Comparison of ENCODE assay signal across 17 cellular contexts in genomic region chr2:216678813-216679657, GRCh38. TPM values are rescaled to one million over a fixed set of nuclear protein-coding genes. Genes with fewer than 3 reads are reported as not detected.
A peak's percentile ranks its signal among the peaks of the same experiment; 100 is the strongest.
DNase-seq lines count a peak whose midpoint lies in the region; ATAC-seq and TF ChIP-seq lines count a peak whose summit lies in the region.
"Had no signal": no experiment of that assay in that cellular context is flagged by ENCODE, and none has a peak within 500 bp of the region (broad histone marks: within the 10 kb centered on the region; RNA-seq: fewer than 3 reads in every experiment).

No MANE protein-coding gene starts in this region.

- ATAC-seq in left cardiac atrium (no peak), Right ventricle myocardium inferior (no peak), gastrocnemius medialis (no peak)
- ATAC-seq in activated T-cell treated with anti-CD3 and anti-CD28 coated beads, Interleukin-2, amount 50 U/mL, for 4 hours, result no peak

- H3K27me3 Mint-ChIP-seq in CD8-positive, alpha-beta memory T cell, result peaks cover 23 to 53% of the 10 kb centered on the region in 2 donors
- peaks cover 23% of the 10 kb centered on the region for H3K27me3 Mint-ChIP-seq in activated T-cell treated with anti-CD3 and anti-CD28 coated beads, Interleukin-2, amount 50 U/mL, for 4 hours (ENCODE audit: low read depth)

- H3K14ac ChIP-seq in mesenchymal stem cell (ENCODE audit: low read length in 2 of 2), result no peak overlapping the region

- no peak overlapping the region for H3K4me2 ChIP-seq in mesenchymal stem cell (ENCODE audit: low read length, poor library complexity, severe bottlenecking)

- H4K8ac ChIP-seq in mesenchymal stem cell (ENCODE audit: low read length), result peak overlapping the region; percentile 76

- H3K27ac Mint-ChIP-seq in CD8-positive, alpha-beta memory T cell, result no peak overlapping the region
- H3K27ac Mint-ChIP-seq: activated CD4-positive, alpha-beta T cell treated with anti-CD3 and anti-CD28 coated beads, Interleukin-2, amount 10 ng/mL, durations not matched to agents 7 days and 5 days; memory B cell had no signal

- peak overlapping the region; percentile 0 to 72 for H3K18ac ChIP-seq in mesenchymal stem cell (ENCODE audit: low read depth in 1 of 2, low read length in 2 of 2)

- CTCF ChIA-PET in CD8-positive, alpha-beta memory T cell (lab: Charles Lee), result interaction anchor here (1.0 kb wide), 1 partner anchor 1034 kb away, joined by 4 read pairs; no protein-coding TSS in a partner anchor

- H2AK5ac ChIP-seq in mesenchymal stem cell (ENCODE audit: low read length, severe bottlenecking), result no peak overlapping the region

- in situ Hi-C loops in gastrocnemius medialis (cut with MboI; ENCODE audit: low sequenced_read_pairs in 4 of 4), result loop anchor here in 3 of 4 donors (25.0 kb wide), 3 partner anchors 208 to 1033 kb away; no protein-coding TSS in a partner anchor

- 87% methylated on average over 21 of the region's 21 CpGs for WGBS in mesenchymal stem cell

- H3K9me3 ChIP-seq in mesenchymal stem cell (ENCODE audit: control insufficient read depth, low read length) (no peaks in the 10 kb centered on the region), gastrocnemius medialis (no peaks in the 10 kb centered on the region)
- no peaks in the 10 kb centered on the region for H3K9me3 ChIP-seq in CD8-positive, alpha-beta memory T cell (ENCODE audit: low read length)

- no peaks in the 10 kb centered on the region for H3K27me3 ChIP-seq in mesenchymal stem cell (ENCODE audit: control insufficient read depth in 1 of 2, insufficient read depth in 1 of 2, low read length in 2 of 2)
- no peaks in the 10 kb centered on the region for H3K27me3 ChIP-seq in gastrocnemius medialis
- H3K27me3 ChIP-seq in CD8-positive, alpha-beta memory T cell (ENCODE audit: insufficient read depth, low read length, poor library complexity, severe bottlenecking), result no peaks in the 10 kb centered on the region

- H3K4me1 Mint-ChIP-seq in CD8-positive, alpha-beta memory T cell, result peaks cover 0 to 3% (median 0%) of the 10 kb centered on the region in 3 donors
- H3K4me1 Mint-ChIP-seq in activated T-cell treated with anti-CD3 and anti-CD28 coated beads, Interleukin-2, amount 50 U/mL, for 4 hours (ENCODE audit: low read depth), result no peaks in the 10 kb centered on the region
- H3K4me1 Mint-ChIP-seq: memory B cell had no signal

- peak overlapping the region in 1 of 2 experiments; percentile 27 for H3K4ac ChIP-seq in mesenchymal stem cell (ENCODE audit: low read depth in 1 of 2, low read length in 2 of 2)

- H3K4me3 ChIP-seq in mesenchymal stem cell (ENCODE audit: insufficient read depth in 1 of 2, low read depth in 1 of 2, low read length in 2 of 2) (no peak overlapping the region), gastrocnemius medialis (no peak overlapping the region)
- no peak overlapping the region for H3K4me3 ChIP-seq in CD8-positive, alpha-beta memory T cell (ENCODE audit: low read length)

- no peak for TF ChIP-seq POLR2A in gastrocnemius medialis (IDR thresholded peaks at IDR 0.05)

- H2AFZ ChIP-seq in mesenchymal stem cell (ENCODE audit: low read depth, low read length), result no peak overlapping the region

- H2BK12ac ChIP-seq in mesenchymal stem cell (ENCODE audit: low read length in 2 of 2), result peak overlapping the region in 1 of 2 experiments; percentile 45

- DNase-seq in left cardiac atrium (peak; percentile 11), Right ventricle myocardium inferior (ENCODE audit: missing footprints) (no peak), mesenchymal stem cell (no peak), gastrocnemius medialis (no peak), NCI-H82 (lab: John Stamatoyannopoulos, UW) (no peak), HuH-7.5 (ENCODE audit: low spot score) (no peak)
- DNase-seq in CD8-positive, alpha-beta memory T cell, result no peak
- DNase-seq in activated T-cell treated with anti-CD3 and anti-CD28 coated beads, Interleukin-2, amount 50 U/mL, for 4 hours, result no peak
- DNase-seq: activated CD4-positive, alpha-beta T cell treated with anti-CD3 and anti-CD28 coated beads, Interleukin-2, amount 10 ng/mL, durations not matched to agents 7 days and 5 days; activated CD8-positive, alpha-beta memory T cell treated with anti-CD3 and anti-CD28 coated beads, Interleukin-2, amount 50 U/mL, for 4 hours; anterior cingulate cortex; C1 segment of cervical spinal cord; foreskin melanocyte; NCI-H1694; NK-92 treated with Interleukin-12 subunit alpha and Interleukin-12 subunit beta, amount 100 ng/mL, for 24 hours; stimulated activated CD4-positive, alpha-beta T cell treated with anti-CD3 and anti-CD28 coated beads, Interleukin-2, amount 100 ng/mL, for 48 hours had no signal

- H2BK5ac ChIP-seq in mesenchymal stem cell (ENCODE audit: low read depth, low read length, poor library complexity, severe bottlenecking), result no peak overlapping the region

- peak overlapping the region; percentile 84 for H2BK15ac ChIP-seq in mesenchymal stem cell (ENCODE audit: low read depth, poor library complexity, severe bottlenecking)

- no peaks in the 10 kb centered on the region for H3K36me3 Mint-ChIP-seq in CD8-positive, alpha-beta memory T cell
- H3K36me3 Mint-ChIP-seq in activated T-cell treated with anti-CD3 and anti-CD28 coated beads, Interleukin-2, amount 50 U/mL, for 4 hours (ENCODE audit: insufficient read depth), result no peaks in the 10 kb centered on the region
- H3K36me3 Mint-ChIP-seq: memory B cell had no signal

- H4K91ac ChIP-seq in mesenchymal stem cell (ENCODE audit: low read length), result no peak overlapping the region

- TF ChIP-seq CTCF in gastrocnemius medialis (IDR thresholded peaks at IDR 0.05 in 4 of 5, conservative IDR thresholded peaks at IDR 0.05 in 1 of 5), result no peak

- H3K79me1 ChIP-seq in mesenchymal stem cell (replicated peaks; ENCODE audit: low read length, poor library complexity, severe bottlenecking), result no peaks in the 10 kb centered on the region

- H3K4me3 Mint-ChIP-seq in CD8-positive, alpha-beta memory T cell, result no peak overlapping the region
- no peak overlapping the region for H3K4me3 Mint-ChIP-seq in activated T-cell treated with anti-CD3 and anti-CD28 coated beads, Interleukin-2, amount 50 U/mL, for 4 hours
- H3K4me3 Mint-ChIP-seq: activated CD4-positive, alpha-beta T cell treated with anti-CD3 and anti-CD28 coated beads, Interleukin-2, amount 10 ng/mL, durations not matched to agents 7 days and 5 days; memory B cell had no signal

- POLR2A ChIA-PET in CD8-positive, alpha-beta memory T cell (lab: Charles Lee), result no interaction called here

- intact Hi-C loops in left cardiac atrium (cut with DNase I), result loop anchor here in 1 of 2 donors (5.0 kb wide), 1 partner anchor 1033 kb away; no protein-coding TSS in a partner anchor
- intact Hi-C loops in Right ventricle myocardium inferior (cut with DNase I), result no loop called here
- intact Hi-C loops in gastrocnemius medialis (cut with DNase I; ENCODE audit: low total_unique reads), result loop anchor here (1.0 kb wide), 1 partner anchor 485 kb away; no protein-coding TSS in a partner anchor

- peaks cover 7% of the 10 kb centered on the region for H3K4me1 ChIP-seq in mesenchymal stem cell (ENCODE audit: control insufficient read depth, insufficient read depth, low read depth, low read length)
- H3K4me1 ChIP-seq in gastrocnemius medialis, result peaks cover 51 to 54% of the 10 kb centered on the region in 2 donors
- peaks cover 3% of the 10 kb centered on the region for H3K4me1 ChIP-seq in CD8-positive, alpha-beta memory T cell (ENCODE audit: insufficient read depth, low read length)

- H3K36me3 ChIP-seq in mesenchymal stem cell (ENCODE audit: control insufficient read depth in 1 of 2, insufficient read depth in 2 of 2, low read depth in 1 of 2, low read length in 2 of 2) (peaks cover 49 to 90% of the 10 kb centered on the region in 2 experiments), gastrocnemius medialis (peaks cover 0 to 34% of the 10 kb centered on the region in 2 donors)
- no peaks in the 10 kb centered on the region for H3K36me3 ChIP-seq in CD8-positive, alpha-beta memory T cell (ENCODE audit: insufficient read depth, low read length)

- H3K9ac ChIP-seq in mesenchymal stem cell (ENCODE audit: low read length), result no peak overlapping the region

- H3K9me3 Mint-ChIP-seq in CD8-positive, alpha-beta memory T cell, result no peaks in the 10 kb centered on the region
- H3K9me3 Mint-ChIP-seq in activated T-cell treated with anti-CD3 and anti-CD28 coated beads, Interleukin-2, amount 50 U/mL, for 4 hours, result no peaks in the 10 kb centered on the region
- H3K9me3 Mint-ChIP-seq: activated CD4-positive, alpha-beta T cell treated with anti-CD3 and anti-CD28 coated beads, Interleukin-2, amount 10 ng/mL, durations not matched to agents 7 days and 5 days; memory B cell had no signal

- no peak overlapping the region for H3K23ac ChIP-seq in mesenchymal stem cell (ENCODE audit: low read length in 2 of 2)

- no peak overlapping the region for H3K27ac ChIP-seq in mesenchymal stem cell (ENCODE audit: low read length, poor library complexity, severe bottlenecking)
- peak overlapping the region; percentile 93 to 95 (median 93) for H3K27ac ChIP-seq in gastrocnemius medialis
- H3K27ac ChIP-seq in CD8-positive, alpha-beta memory T cell (ENCODE audit: low read depth, low read length), result no peak overlapping the region

- peak overlapping the region; percentile 71 for H2BK120ac ChIP-seq in mesenchymal stem cell (ENCODE audit: low read depth, low read length)

RNA-seq across cellular contexts. Expression of gene IGFBP5, which starts 16.3 kb away (rescaled TPM):
- total RNA-seq in left cardiac atrium (100 to 1,000 TPM in 1 of 2 donors, 10 to 100 TPM in 1; 88.5 to 207 TPM), Right ventricle myocardium inferior (156 TPM), gastrocnemius medialis (100 to 1,000 TPM in 3 of 4 donors, 10 to 100 TPM in 1; 99.5 to 550 (median 279) TPM)
- polyA plus RNA-seq in mesenchymal stem cell (2013, experiment 1 of 2), result 440 TPM
- 419 TPM for polyA plus RNA-seq in mesenchymal stem cell (2013, experiment 2 of 2)
- total RNA-seq in CD8-positive, alpha-beta memory T cell, result not detected
- not detected for polyA plus RNA-seq in CD8-positive, alpha-beta memory T cell
- 1 to 10 TPM; 1.8 to 2.7 (median 2.4) TPM for total RNA-seq in activated T-cell treated with anti-CD3 and anti-CD28 coated beads, Interleukin-2, amount 50 U/mL, for 4 hours
- total RNA-seq: activated CD4-positive, alpha-beta T cell treated with anti-CD3 and anti-CD28 coated beads, Interleukin-2, amount 10 ng/mL, durations not matched to agents 7 days and 5 days had no signal

RNA-seq across cellular contexts. Expression of gene IGFBP2, which starts 45.8 kb away (rescaled TPM):
- total RNA-seq in left cardiac atrium (100 to 1,000 TPM in 1 of 2 donors, 10 to 100 TPM in 1; 91.7 to 185 TPM), Right ventricle myocardium inferior (60.1 TPM), gastrocnemius medialis (10 to 100 TPM; 14.3 to 44.4 (median 23.6) TPM)
- polyA plus RNA-seq in mesenchymal stem cell (2013, experiment 1 of 2), result 285 TPM
- 282 TPM for polyA plus RNA-seq in mesenchymal stem cell (2013, experiment 2 of 2)
- 1 to 10 TPM in 1 of 2 experiments, under 1 TPM in 1; 0.84 to 1.1 TPM for total RNA-seq in CD8-positive, alpha-beta memory T cell
- polyA plus RNA-seq in CD8-positive, alpha-beta memory T cell, result 1.2 TPM
- total RNA-seq in activated T-cell treated with anti-CD3 and anti-CD28 coated beads, Interleukin-2, amount 50 U/mL, for 4 hours, result 1 to 10 TPM in 2 of 3 donors, under 1 TPM in 1; 0.73 to 1.9 (median 1.4) TPM

Comparison
In these comparisons a context has a peak if more than half of its experiments do, and no peak if none do; other contexts are left out.
1. H3K27ac ChIP-seq: peak in gastrocnemius medialis (4 of 4); none in mesenchymal stem cell (single experiment) and CD8-positive, alpha-beta memory T cell (single experiment).
2. RNA of gene IGFBP5, which starts 16.3 kb away (total RNA-seq): 99.5 to 550 TPM in gastrocnemius medialis, 88.5 to 207 TPM in left cardiac atrium and 156 TPM in Right ventricle myocardium inferior (single experiment); 1.8 to 2.7 TPM in activated T-cell treated with anti-CD3 and anti-CD28 coated beads, Interleukin-2, amount 50 U/mL, for 4 hours and not detected in CD8-positive, alpha-beta memory T cell; every median in the first group is over 10 times any median in the second.
3. RNA of gene IGFBP2, which starts 45.8 kb away (total RNA-seq): 91.7 to 185 TPM in left cardiac atrium, 60.1 TPM in Right ventricle myocardium inferior (single experiment) and 14.3 to 44.4 TPM in gastrocnemius medialis; 0.73 to 1.9 TPM in activated T-cell treated with anti-CD3 and anti-CD28 coated beads, Interleukin-2, amount 50 U/mL, for 4 hours and 0.84 to 1.1 TPM in CD8-positive, alpha-beta memory T cell; every median in the first group is over 4 times any median in the second.